Comparison of ENCODE assay signal across 15 cellular contexts in the genomic region with DNA sequence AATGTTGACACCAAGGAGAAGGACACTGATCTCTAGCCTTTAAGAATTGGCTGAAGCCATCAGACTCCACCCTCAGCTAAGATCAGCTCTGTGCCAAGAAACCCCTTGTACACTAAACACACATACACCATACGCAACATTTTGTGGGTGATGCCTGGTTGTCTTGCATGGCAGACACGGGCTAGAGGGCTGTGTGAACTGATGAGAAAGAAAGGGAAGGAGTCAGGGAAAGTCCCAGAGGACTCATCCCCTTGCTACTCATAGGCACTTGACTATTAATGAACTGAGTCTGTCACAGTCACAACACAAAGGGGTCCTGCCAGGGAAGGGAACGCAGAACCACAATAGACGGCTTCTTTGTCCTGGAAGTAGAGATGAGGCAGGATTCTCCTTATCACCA.
"Had no signal": no experiment of that assay in that cellular context is flagged by ENCODE, and none has a peak within 500 bp of the region (broad histone marks: within the 10 kb centered on the region; RNA-seq: fewer than 3 reads in every experiment).

No MANE protein-coding gene starts in this region.

- H3K9me3 ChIP-seq: body of pancreas, lower lobe of right lung, right lobe of liver had no signal

- H3K4me3 Mint-ChIP-seq: activated B cell treated with CpG ODN at 0.5 μM for 24 hours; activated CD4-positive, alpha-beta T cell treated with anti-CD3 and anti-CD28 coated beads, Interleukin-2, amount 10 ng/mL, durations not matched to agents 7 days and 5 days; activated naive CD4-positive, alpha-beta T cell treated with anti-CD3 and anti-CD28 coated beads, Interleukin-2, amount 10 ng/mL, durations not matched to agents 7 days and 5 days; immature natural killer cell; stimulated activated memory B cell treated with anti-CD40 and anti-IgM and Interleukin-4, amounts not matched to agents 10 μg/mL and 1 μg/mL and 100 μg/mL, for 72 hours; T-helper 17 cell had no signal

- H3K36me3 Mint-ChIP-seq: activated naive CD4-positive, alpha-beta T cell treated with anti-CD3 and anti-CD28 coated beads, Interleukin-2, amount 10 ng/mL, durations not matched to agents 7 days and 5 days; immature natural killer cell; stimulated activated memory B cell treated with anti-CD40 and anti-IgM and Interleukin-4, amounts not matched to agents 10 μg/mL and 1 μg/mL and 100 μg/mL, for 72 hours had no signal

- H3K9me3 Mint-ChIP-seq: activated CD4-positive, alpha-beta T cell treated with anti-CD3 and anti-CD28 coated beads, Interleukin-2, amount 10 ng/mL, durations not matched to agents 7 days and 5 days; immature natural killer cell had no signal

- H3K36me3 ChIP-seq: lower lobe of right lung, right lobe of liver had no signal

- H3K27me3 ChIP-seq: body of pancreas, right lobe of liver had no signal

- H3K27ac Mint-ChIP-seq: activated B cell treated with CpG ODN at 0.5 μM for 24 hours; activated CD4-positive, alpha-beta T cell treated with anti-CD3 and anti-CD28 coated beads, Interleukin-2, amount 10 ng/mL, durations not matched to agents 7 days and 5 days; activated naive CD4-positive, alpha-beta T cell treated with anti-CD3 and anti-CD28 coated beads, Interleukin-2, amount 10 ng/mL, durations not matched to agents 7 days and 5 days; immature natural killer cell; naive thymus-derived CD4-positive, alpha-beta T cell; progenitor cell of endocrine pancreas; stimulated activated memory B cell treated with anti-CD40 and anti-IgM and Interleukin-4, amounts not matched to agents 10 μg/mL and 1 μg/mL and 100 μg/mL, for 72 hours; T-helper 17 cell had no signal

- DNase-seq: activated B cell treated with CpG ODN at 0.5 μM for 24 hours; activated CD4-positive, alpha-beta T cell treated with anti-CD3 and anti-CD28 coated beads, Interleukin-2, amount 10 ng/mL, durations not matched to agents 7 days and 5 days; activated CD8-positive, alpha-beta memory T cell treated with anti-CD3 and anti-CD28 coated beads for 24 hours; activated naive CD4-positive, alpha-beta T cell treated with anti-CD3 and anti-CD28 coated beads, Interleukin-2, amount 10 ng/mL, durations not matched to agents 7 days and 5 days; body of pancreas; immature natural killer cell; left cardiac atrium; lower lobe of right lung; naive thymus-derived CD4-positive, alpha-beta T cell; occipital lobe; right lobe of liver; T-helper 17 cell; trophoblast cell had no signal

- H3K27ac ChIP-seq: body of pancreas, lower lobe of right lung, right lobe of liver had no signal

- H3K4me3 ChIP-seq: body of pancreas, lower lobe of right lung, right lobe of liver had no signal
